In genomic region chr2:224039080-224039769, GRCh38 we compare ENCODE assay signal across 1 cellular context.
TF ChIP-seq lines count a peak whose summit lies in the region.

Gene SERPINE2, minus strand, starts transcription at chr2:224039286. Its CDS starts 37,386 bp downstream, at chr2:224001900.

TF ChIP-seq in HepG2, 621 proteins besides CTCF, POLR2A, EP300 and RAD21 (continued from another document and continues in another):
- TF ChIP-seq ZBTB21 (CRISPR knock-in tag; IDR thresholded peaks at IDR 0.05) (no peak), ZNF629 (CRISPR knock-in tag; conservative IDR thresholded peaks at IDR 0.05) (no peak), RXRA (CRISPR knock-in tag; IDR thresholded peaks at IDR 0.05) (no peak), MYNN (CRISPR knock-in tag; IDR thresholded peaks at IDR 0.05; ENCODE audit: low read depth) (no peak), NFIC (IDR thresholded peaks at IDR 0.05; ENCODE audit: low read length) (no peak), RBM22 (optimal IDR thresholded peaks at IDR 0.05; ENCODE audit: low read length) (no peak), REL (CRISPR knock-in tag; conservative IDR thresholded peaks at IDR 0.05) (no peak), ZNF367 (CRISPR knock-in tag; IDR thresholded peaks at IDR 0.05; ENCODE audit: borderline replicate concordance) (no peak), ZNF234 (CRISPR knock-in tag; conservative IDR thresholded peaks at IDR 0.05) (no peak), EHMT2 (IDR thresholded peaks at IDR 0.05; ENCODE audit: borderline replicate concordance, low read depth, low read length) (no peak), GABPA (IDR thresholded peaks at IDR 0.05; ENCODE audit: low read depth, low read length) (no peak), GABPA (CRISPR knock-in tag; IDR thresholded peaks at IDR 0.05; ENCODE audit: low read depth) (no peak), TOPORS (CRISPR knock-in tag; IDR thresholded peaks at IDR 0.05) (no peak), ZNF567 (CRISPR knock-in tag; IDR thresholded peaks at IDR 0.05; ENCODE audit: borderline replicate concordance) (no peak), ZC3H13 (CRISPR knock-in tag; IDR thresholded peaks at IDR 0.05) (no peak), USF2 (IDR thresholded peaks at IDR 0.05; ENCODE audit: low read depth, low read length) (no peak), USF2 (CRISPR knock-in tag; IDR thresholded peaks at IDR 0.05; ENCODE audit: borderline replicate concordance) (no peak), PHF8 (CRISPR knock-in tag; IDR thresholded peaks at IDR 0.05) (no peak), MED13 (CRISPR knock-in tag; IDR thresholded peaks at IDR 0.05) (no peak), UBTF (CRISPR knock-in tag; IDR thresholded peaks at IDR 0.05) (peak; percentile 70), SYNCRIP (IDR thresholded peaks at IDR 0.05; ENCODE audit: insufficient read depth, low read depth, low read length) (no peak), ZNF83 (CRISPR knock-in tag; IDR thresholded peaks at IDR 0.05; ENCODE audit: borderline replicate concordance) (no peak), ZBTB7A (CRISPR knock-in tag; IDR thresholded peaks at IDR 0.05) (peak; percentile 85), ZNF451 (CRISPR knock-in tag; IDR thresholded peaks at IDR 0.05) (0 out of 2 replicates have a peak, but pooled peaks have one; percentile 29), TEAD2 (CRISPR knock-in tag; IDR thresholded peaks at IDR 0.05) (no peak), DPF2 (CRISPR knock-in tag; IDR thresholded peaks at IDR 0.05; ENCODE audit: borderline replicate concordance, low read depth) (no peak), ZNF777 (CRISPR knock-in tag; IDR thresholded peaks at IDR 0.05) (peak; percentile 85), CBX2 (IDR thresholded peaks at IDR 0.05; ENCODE audit: low read depth, low read length) (no peak), CBX2 (CRISPR knock-in tag; IDR thresholded peaks at IDR 0.05; ENCODE audit: low read depth) (no peak), TCF7L2 (IDR thresholded peaks at IDR 0.05; ENCODE audit: low read depth, low read length) (no peak), KLF12 (CRISPR knock-in tag; IDR thresholded peaks at IDR 0.05; ENCODE audit: borderline replicate concordance) (no peak), ZNF556 (CRISPR knock-in tag; IDR thresholded peaks at IDR 0.05; ENCODE audit: borderline replicate concordance) (no peak), NFE2L2 (IDR thresholded peaks at IDR 0.05; ENCODE audit: low read length) (no peak), GLMP (CRISPR knock-in tag; IDR thresholded peaks at IDR 0.05; ENCODE audit: borderline replicate concordance) (no peak), ZNF12 (CRISPR knock-in tag; IDR thresholded peaks at IDR 0.05) (no peak; the same call in 1 of the 2 replicates), DMAP1 (CRISPR knock-in tag; IDR thresholded peaks at IDR 0.05) (no peak), ZNF883 (CRISPR knock-in tag; IDR thresholded peaks at IDR 0.05; ENCODE audit: not compliant biosample characterization) (no peak), E2F2 (CRISPR knock-in tag; IDR thresholded peaks at IDR 0.05; ENCODE audit: borderline replicate concordance) (no peak), ZNF20 (CRISPR knock-in tag; IDR thresholded peaks at IDR 0.05) (no peak), ZNF432 (CRISPR knock-in tag; IDR thresholded peaks at IDR 0.05; ENCODE audit: borderline replicate concordance) (no peak), ZNF124 (CRISPR knock-in tag; IDR thresholded peaks at IDR 0.05) (no peak), ZNF878 (CRISPR knock-in tag; IDR thresholded peaks at IDR 0.05) (no peak), KDM5B (CRISPR knock-in tag; IDR thresholded peaks at IDR 0.05; ENCODE audit: borderline replicate concordance) (peak; percentile 24; the same call in 1 of the 2 replicates), ZUFSP (CRISPR knock-in tag; IDR thresholded peaks at IDR 0.05; ENCODE audit: borderline replicate concordance) (no peak), ZNF816 (CRISPR knock-in tag; IDR thresholded peaks at IDR 0.05; ENCODE audit: borderline replicate concordance) (no peak), ZSCAN21 (CRISPR knock-in tag; IDR thresholded peaks at IDR 0.05; ENCODE audit: borderline replicate concordance) (peak; percentile 23; the same call in 1 of the 2 replicates)
- TF ChIP-seq, protein P1, sequence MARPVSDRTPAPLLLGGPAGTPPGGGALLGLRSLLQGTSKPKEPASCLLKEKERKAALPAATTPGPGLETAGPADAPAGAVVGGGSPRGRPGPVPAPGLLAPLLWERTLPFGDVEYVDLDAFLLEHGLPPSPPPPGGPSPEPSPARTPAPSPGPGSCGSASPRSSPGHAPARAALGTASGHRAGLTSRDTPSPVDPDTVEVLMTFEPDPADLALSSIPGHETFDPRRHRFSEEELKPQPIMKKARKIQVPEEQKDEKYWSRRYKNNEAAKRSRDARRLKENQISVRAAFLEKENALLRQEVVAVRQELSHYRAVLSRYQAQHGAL (CRISPR knock-in tag; IDR thresholded peaks at IDR 0.05; ENCODE audit: not compliant biosample characterization) = no peak
- TF ChIP-seq, protein P2, sequence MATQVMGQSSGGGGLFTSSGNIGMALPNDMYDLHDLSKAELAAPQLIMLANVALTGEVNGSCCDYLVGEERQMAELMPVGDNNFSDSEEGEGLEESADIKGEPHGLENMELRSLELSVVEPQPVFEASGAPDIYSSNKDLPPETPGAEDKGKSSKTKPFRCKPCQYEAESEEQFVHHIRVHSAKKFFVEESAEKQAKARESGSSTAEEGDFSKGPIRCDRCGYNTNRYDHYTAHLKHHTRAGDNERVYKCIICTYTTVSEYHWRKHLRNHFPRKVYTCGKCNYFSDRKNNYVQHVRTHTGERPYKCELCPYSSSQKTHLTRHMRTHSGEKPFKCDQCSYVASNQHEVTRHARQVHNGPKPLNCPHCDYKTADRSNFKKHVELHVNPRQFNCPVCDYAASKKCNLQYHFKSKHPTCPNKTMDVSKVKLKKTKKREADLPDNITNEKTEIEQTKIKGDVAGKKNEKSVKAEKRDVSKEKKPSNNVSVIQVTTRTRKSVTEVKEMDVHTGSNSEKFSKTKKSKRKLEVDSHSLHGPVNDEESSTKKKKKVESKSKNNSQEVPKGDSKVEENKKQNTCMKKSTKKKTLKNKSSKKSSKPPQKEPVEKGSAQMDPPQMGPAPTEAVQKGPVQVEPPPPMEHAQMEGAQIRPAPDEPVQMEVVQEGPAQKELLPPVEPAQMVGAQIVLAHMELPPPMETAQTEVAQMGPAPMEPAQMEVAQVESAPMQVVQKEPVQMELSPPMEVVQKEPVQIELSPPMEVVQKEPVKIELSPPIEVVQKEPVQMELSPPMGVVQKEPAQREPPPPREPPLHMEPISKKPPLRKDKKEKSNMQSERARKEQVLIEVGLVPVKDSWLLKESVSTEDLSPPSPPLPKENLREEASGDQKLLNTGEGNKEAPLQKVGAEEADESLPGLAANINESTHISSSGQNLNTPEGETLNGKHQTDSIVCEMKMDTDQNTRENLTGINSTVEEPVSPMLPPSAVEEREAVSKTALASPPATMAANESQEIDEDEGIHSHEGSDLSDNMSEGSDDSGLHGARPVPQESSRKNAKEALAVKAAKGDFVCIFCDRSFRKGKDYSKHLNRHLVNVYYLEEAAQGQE (IDR thresholded peaks at IDR 0.05; ENCODE audit: borderline replicate concordance in 1 of 2, low read depth in 1 of 2, low read length in 2 of 2) = no peak
- TF ChIP-seq, protein P3, sequence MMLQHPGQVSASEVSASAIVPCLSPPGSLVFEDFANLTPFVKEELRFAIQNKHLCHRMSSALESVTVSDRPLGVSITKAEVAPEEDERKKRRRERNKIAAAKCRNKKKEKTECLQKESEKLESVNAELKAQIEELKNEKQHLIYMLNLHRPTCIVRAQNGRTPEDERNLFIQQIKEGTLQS (CRISPR knock-in tag; IDR thresholded peaks at IDR 0.05) = no peak
- TF ChIP-seq, protein P4, sequence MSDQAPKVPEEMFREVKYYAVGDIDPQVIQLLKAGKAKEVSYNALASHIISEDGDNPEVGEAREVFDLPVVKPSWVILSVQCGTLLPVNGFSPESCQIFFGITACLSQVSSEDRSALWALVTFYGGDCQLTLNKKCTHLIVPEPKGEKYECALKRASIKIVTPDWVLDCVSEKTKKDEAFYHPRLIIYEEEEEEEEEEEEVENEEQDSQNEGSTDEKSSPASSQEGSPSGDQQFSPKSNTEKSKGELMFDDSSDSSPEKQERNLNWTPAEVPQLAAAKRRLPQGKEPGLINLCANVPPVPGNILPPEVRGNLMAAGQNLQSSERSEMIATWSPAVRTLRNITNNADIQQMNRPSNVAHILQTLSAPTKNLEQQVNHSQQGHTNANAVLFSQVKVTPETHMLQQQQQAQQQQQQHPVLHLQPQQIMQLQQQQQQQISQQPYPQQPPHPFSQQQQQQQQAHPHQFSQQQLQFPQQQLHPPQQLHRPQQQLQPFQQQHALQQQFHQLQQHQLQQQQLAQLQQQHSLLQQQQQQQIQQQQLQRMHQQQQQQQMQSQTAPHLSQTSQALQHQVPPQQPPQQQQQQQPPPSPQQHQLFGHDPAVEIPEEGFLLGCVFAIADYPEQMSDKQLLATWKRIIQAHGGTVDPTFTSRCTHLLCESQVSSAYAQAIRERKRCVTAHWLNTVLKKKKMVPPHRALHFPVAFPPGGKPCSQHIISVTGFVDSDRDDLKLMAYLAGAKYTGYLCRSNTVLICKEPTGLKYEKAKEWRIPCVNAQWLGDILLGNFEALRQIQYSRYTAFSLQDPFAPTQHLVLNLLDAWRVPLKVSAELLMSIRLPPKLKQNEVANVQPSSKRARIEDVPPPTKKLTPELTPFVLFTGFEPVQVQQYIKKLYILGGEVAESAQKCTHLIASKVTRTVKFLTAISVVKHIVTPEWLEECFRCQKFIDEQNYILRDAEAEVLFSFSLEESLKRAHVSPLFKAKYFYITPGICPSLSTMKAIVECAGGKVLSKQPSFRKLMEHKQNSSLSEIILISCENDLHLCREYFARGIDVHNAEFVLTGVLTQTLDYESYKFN (CRISPR knock-in tag; conservative IDR thresholded peaks at IDR 0.05) = no peak
